ENCODE assay signal across 19 cellular contexts in genomic region chr20:23645575-23645974, GRCh38. TPM values are rescaled to one million over a fixed set of nuclear protein-coding genes. Genes with fewer than 3 reads are reported as not detected.
DNase-seq lines count a peak whose midpoint lies in the region; ATAC-seq and TF ChIP-seq lines count a peak whose summit lies in the region.
"Had no signal": no experiment of that assay in that cellular context is flagged by ENCODE, and none has a peak within 500 bp of the region (broad histone marks: within the 10 kb centered on the region; RNA-seq: fewer than 3 reads in every experiment).

No MANE protein-coding gene starts in this region.

- no peaks in the 10 kb centered on the region for H3K4me1 Mint-ChIP-seq in activated T-helper 17 cell treated with anti-CD3 and anti-CD28 coated beads, Interleukin-2, amount 50 U/mL, for 72 hours

- peaks cover 4% of the 10 kb centered on the region for H3K9me3 Mint-ChIP-seq in activated T-helper 17 cell treated with anti-CD3 and anti-CD28 coated beads, Interleukin-2, amount 50 U/mL, for 72 hours

- no peak overlapping the region for H3K4me3 Mint-ChIP-seq in activated T-helper 17 cell treated with anti-CD3 and anti-CD28 coated beads, Interleukin-2, amount 50 U/mL, for 72 hours
- H3K4me3 Mint-ChIP-seq: T-helper 17 cell had no signal

- no peaks in the 10 kb centered on the region for H3K36me3 ChIP-seq in OCI-LY3 (replicated peaks; ENCODE audit: low read depth, low read length)
- H3K36me3 ChIP-seq: HAP-1 had no signal

- no peaks in the 10 kb centered on the region for H3K36me3 Mint-ChIP-seq in activated T-helper 17 cell treated with anti-CD3 and anti-CD28 coated beads, Interleukin-2, amount 50 U/mL, for 72 hours (ENCODE audit: low read depth)

- TF ChIP-seq CTCF in GM12865 (IDR thresholded peaks at IDR 0.05; ENCODE audit: insufficient read depth, low read depth, low read length, missing control alignments) (no peak), OCI-LY3 (IDR thresholded peaks at IDR 0.05; ENCODE audit: low read depth, low read length) (no peak)

- no peaks in the 10 kb centered on the region for H4K20me1 ChIP-seq in OCI-LY3 (ENCODE audit: insufficient read depth, low read length)

- no peak overlapping the region for H3K27ac Mint-ChIP-seq in activated T-helper 17 cell treated with anti-CD3 and anti-CD28 coated beads, Interleukin-2, amount 50 U/mL, for 72 hours
- H3K27ac Mint-ChIP-seq: T-helper 17 cell had no signal

- H3K27me3 Mint-ChIP-seq in activated T-helper 17 cell treated with anti-CD3 and anti-CD28 coated beads, Interleukin-2, amount 50 U/mL, for 72 hours = peaks cover 10% of the 10 kb centered on the region

- DNase-seq in GM12865 (ENCODE audit: low read depth) = peak; percentile 49
- DNase-seq in activated CD4-positive, alpha-beta T cell treated with anti-CD3 and anti-CD28 coated beads, Interleukin-2, amount 50 U/mL, for 48 hours = no peak
- DNase-seq in globus pallidus (ENCODE audit: low spot score) = no peak
- DNase-seq in COR-L47 (lab: John Stamatoyannopoulos, UW) = no peak
- DNase-seq: 8988T, C1 segment of cervical spinal cord, DMS153, EL, NCI-H146, NCI-H2081 treated with DMSO at 0.1 percent for 48 hours, NCI-H524, SIG-M5, T-helper 17 cell had no signal

- H3K79me2 ChIP-seq in OCI-LY3 (ENCODE audit: low read length) = no peaks in the 10 kb centered on the region

- no peaks in the 10 kb centered on the region for H3K9me3 ChIP-seq in OCI-LY3 (ENCODE audit: insufficient read depth, low read length)
- H3K9me3 ChIP-seq: HAP-1 had no signal

- H3K4me2 ChIP-seq in OCI-LY3 (ENCODE audit: low read length) = peak overlapping the region; percentile 68

- H2AFZ ChIP-seq in OCI-LY3 (ENCODE audit: low read depth, low read length) = no peak overlapping the region

- H3K4me1 ChIP-seq in OCI-LY3 (ENCODE audit: low read length) = peaks cover 59% of the 10 kb centered on the region
- H3K4me1 ChIP-seq: HAP-1 had no signal

- no peak overlapping the region for H3K9ac ChIP-seq in OCI-LY3 (ENCODE audit: low read length)

- H3K27me3 ChIP-seq in OCI-LY3 (ENCODE audit: low read depth, low read length) = no peaks in the 10 kb centered on the region

- H3K4me3 ChIP-seq in GM12865 (ENCODE audit: low read depth, low read length) (no peak overlapping the region), OCI-LY3 (ENCODE audit: low read length) (no peak overlapping the region)
- H3K4me3 ChIP-seq: HAP-1 had no signal

- H3K27ac ChIP-seq in OCI-LY3 (ENCODE audit: low read length) = peak overlapping the region; percentile 55; the same call in 1 of the 2 replicates

- ATAC-seq in GM19328 (IDR thresholded peaks at IDR 0.05; ENCODE audit: unreplicated experiment) (peak; percentile 55), HG02759 (IDR thresholded peaks at IDR 0.05; ENCODE audit: unreplicated experiment) (peak; percentile 45)
- ATAC-seq in activated T-helper 17 cell treated with anti-CD3 and anti-CD28 coated beads, Interleukin-2, amount 50 U/mL, for 72 hours (replicated peaks) = no peak
- ATAC-seq: T-helper 17 cell had no signal

RNA-seq across cellular contexts. Expression of gene CST3, which starts 7.8 kb away (rescaled TPM):
- total RNA-seq in activated T-helper 17 cell treated with anti-CD3 and anti-CD28 coated beads, Interleukin-2, amount 50 U/mL, for 72 hours = not detected

RNA-seq across cellular contexts. Expression of gene CST9, which starts 39.9 kb away (rescaled TPM):
- not detected for total RNA-seq in activated T-helper 17 cell treated with anti-CD3 and anti-CD28 coated beads, Interleukin-2, amount 50 U/mL, for 72 hours
- total RNA-seq: RPMI7951, T-helper 17 cell had no signal

RNA-seq across cellular contexts. Expression of gene CST4, which starts 43.3 kb away (rescaled TPM):
- total RNA-seq in activated T-helper 17 cell treated with anti-CD3 and anti-CD28 coated beads, Interleukin-2, amount 50 U/mL, for 72 hours = not detected
- total RNA-seq: RPMI7951, T-helper 17 cell had no signal
